Comparison of ENCODE assay signal across 8 cellular contexts in the genomic region with DNA sequence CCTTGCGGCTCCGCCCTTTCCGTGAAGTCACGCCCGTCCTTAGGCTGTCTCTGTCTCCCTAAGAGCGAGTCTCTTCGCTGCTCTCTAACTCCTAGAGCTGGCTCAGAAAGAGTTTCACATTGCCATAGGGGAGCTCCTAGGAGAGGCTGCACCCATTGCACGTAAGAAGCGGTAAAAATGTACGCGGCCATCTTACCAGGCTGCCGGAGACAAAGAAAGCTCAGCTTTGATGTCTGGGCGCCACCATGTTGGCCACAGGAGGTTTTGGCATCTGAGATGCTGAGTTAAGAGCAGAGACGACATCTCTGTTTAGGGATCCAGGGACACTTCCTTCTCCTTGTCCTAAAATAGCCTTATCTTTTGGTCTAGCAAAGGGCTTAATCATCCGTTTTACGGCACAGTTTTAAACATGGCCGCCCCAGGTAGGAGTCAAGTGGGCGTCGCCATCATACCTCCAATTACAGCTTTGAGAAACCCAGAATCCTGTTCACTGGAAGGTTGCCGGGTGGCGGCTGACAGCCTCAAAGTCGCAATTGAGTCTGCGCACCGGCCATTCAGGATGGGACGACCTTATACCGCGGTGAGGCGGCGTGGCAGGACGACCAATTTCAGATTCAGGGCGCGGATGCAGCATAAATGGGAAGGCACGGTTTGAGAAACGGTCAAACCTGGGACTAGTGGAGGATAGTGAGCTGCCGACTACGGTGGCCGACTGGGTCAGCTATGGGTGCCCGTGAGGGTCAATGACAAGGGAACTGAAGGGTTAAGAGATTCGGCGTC. TPM values are rescaled to one million over a fixed set of nuclear protein-coding genes. Genes with fewer than 3 reads are reported as not detected.
DNase-seq lines count a peak whose midpoint lies in the region; ATAC-seq and TF ChIP-seq lines count a peak whose summit lies in the region.

A gene (plus strand): TSS at position 553 of the 780 bp plus-strand sequence. CDS start 16,501 bp downstream, outside the sequence.

- no peaks in the 10 kb centered on the region for H3K79me2 ChIP-seq in parathyroid adenoma

- H3K36me3 ChIP-seq in parathyroid adenoma (ENCODE audit: control insufficient read depth, insufficient read depth, low read length) (no peaks in the 10 kb centered on the region), thoracic aorta (peaks cover 5% of the 10 kb centered on the region)

- H3K27ac ChIP-seq in parathyroid adenoma (peak within 1 kb of the TSS; percentile 97), thoracic aorta (peak within 1 kb of the TSS; percentile 82 to 95)

- peak; percentile 53 for ATAC-seq in HG03520 (IDR thresholded peaks at IDR 0.05; ENCODE audit: unreplicated experiment)
- ATAC-seq in left cardiac atrium, result peak; percentile 91 to 95
- ATAC-seq in thoracic aorta (ENCODE audit: insufficient number of reproducible peaks, low FRiP score, low read depth), result peak; percentile 66

- H2AFZ ChIP-seq in parathyroid adenoma, result peak within 1 kb of the TSS; percentile 99

- DNase-seq in G401 (ENCODE audit: low spot score) (peak; percentile 93), SHP77 (lab: John Stamatoyannopoulos, UW) (peak; percentile 22 to 68), left cardiac atrium (peak; percentile 87), thoracic aorta (ENCODE audit: low spot score) (peak; percentile 45), chondrocyte (ENCODE audit: low spot score) (no peak)
- peak; percentile 79 for DNase-seq in activated naive CD8-positive, alpha-beta T cell treated with anti-CD3 and anti-CD28 coated beads for 36 hours

- in situ Hi-C loops in G401 (cut with HindIII; ENCODE audit: low sequenced_read_pairs), result no loop called here

- peak within 1 kb of the TSS; percentile 91 for H3K9ac ChIP-seq in parathyroid adenoma

- peak within 1 kb of the TSS; percentile 82 for H3K4me3 ChIP-seq in parathyroid adenoma (ENCODE audit: low read depth, low read length)
- peak within 1 kb of the TSS; percentile 69 for H3K4me3 ChIP-seq in thoracic aorta

- H3K27me3 ChIP-seq in parathyroid adenoma (ENCODE audit: control insufficient read depth, insufficient read depth, low read length) (no peaks in the 10 kb centered on the region), thoracic aorta (replicated peaks; ENCODE audit: insufficient read depth) (no peaks in the 10 kb centered on the region)

- no peak within 1 kb of the TSS for H3K4me3 Mint-ChIP-seq in activated naive CD8-positive, alpha-beta T cell treated with anti-CD3 and anti-CD28 coated beads for 36 hours
- H3K4me3 Mint-ChIP-seq in chondrocyte (ENCODE audit: unreplicated experiment), result no peak within 1 kb of the TSS

- H3K27ac Mint-ChIP-seq in activated naive CD8-positive, alpha-beta T cell treated with anti-CD3 and anti-CD28 coated beads for 36 hours, result no peak within 1 kb of the TSS
- no peak within 1 kb of the TSS for H3K27ac Mint-ChIP-seq in chondrocyte (ENCODE audit: unreplicated experiment)

- no peaks in the 10 kb centered on the region for H3K4me1 Mint-ChIP-seq in activated naive CD8-positive, alpha-beta T cell treated with anti-CD3 and anti-CD28 coated beads for 36 hours
- H3K4me1 Mint-ChIP-seq in chondrocyte (ENCODE audit: low read depth), result no peaks in the 10 kb centered on the region

- H3K36me3 Mint-ChIP-seq in activated naive CD8-positive, alpha-beta T cell treated with anti-CD3 and anti-CD28 coated beads for 36 hours, result peaks cover 58% of the 10 kb centered on the region
- H3K36me3 Mint-ChIP-seq in chondrocyte (ENCODE audit: low read depth), result peaks cover 18% of the 10 kb centered on the region

- H3K9me3 Mint-ChIP-seq in activated naive CD8-positive, alpha-beta T cell treated with anti-CD3 and anti-CD28 coated beads for 36 hours, result peaks cover 31% of the 10 kb centered on the region
- H3K9me3 Mint-ChIP-seq in chondrocyte (ENCODE audit: low read depth), result peaks cover 25% of the 10 kb centered on the region

- H3K4me1 ChIP-seq in parathyroid adenoma (peaks cover 5% of the 10 kb centered on the region), thoracic aorta (ENCODE audit: control insufficient read depth in 1 of 2, low read depth in 2 of 2) (peaks cover 6 to 16% of the 10 kb centered on the region in 2 donors)

- no peak for TF ChIP-seq CTCF in parathyroid adenoma (IDR thresholded peaks at IDR 0.05)
- no peak for TF ChIP-seq CTCF in thoracic aorta (IDR thresholded peaks at IDR 0.05)
- no peak for TF ChIP-seq CTCF in chondrocyte (IDR thresholded peaks at IDR 0.05)

- intact Hi-C loops in left cardiac atrium (cut with DNase I), result no loop called here

- peak within 1 kb of the TSS; percentile 76 for H3K4me2 ChIP-seq in parathyroid adenoma (ENCODE audit: low read length)

- H3K27me3 Mint-ChIP-seq in activated naive CD8-positive, alpha-beta T cell treated with anti-CD3 and anti-CD28 coated beads for 36 hours, result no peaks in the 10 kb centered on the region
- no peaks in the 10 kb centered on the region for H3K27me3 Mint-ChIP-seq in chondrocyte (ENCODE audit: low read depth)

- H3K9me3 ChIP-seq in parathyroid adenoma (ENCODE audit: control insufficient read depth, low read length), result no peaks in the 10 kb centered on the region
- H3K9me3 ChIP-seq in thoracic aorta, result no peaks in the 10 kb centered on the region

RNA-seq across cellular contexts. Expression of the gene that starts here (rescaled TPM):
- total RNA-seq in G401 (2014; rRNA removed; shearing (Covaris generic)), result not detected in 2 replicates
- 1 to 10 TPM; 3.9 to 4.8 TPM for total RNA-seq in activated naive CD8-positive, alpha-beta T cell treated with anti-CD3 and anti-CD28 coated beads for 36 hours
- total RNA-seq in left cardiac atrium, result 1 to 10 TPM; 5.1 to 6.3 TPM
- 10 to 100 TPM; 11.8 to 12.1 TPM for total RNA-seq in thoracic aorta
- total RNA-seq in chondrocyte, result 7.9 to 14.3 TPM (median 8.5 TPM) in 3 replicates

Comparison
In these comparisons a context has a peak if more than half of its experiments do, and no peak if none do; other contexts are left out.
1. Peak in DNase-seq in G401; RNA of the gene not detected or under 1 TPM.